8 cellular contexts compared by ENCODE assay signal in the genomic region with DNA sequence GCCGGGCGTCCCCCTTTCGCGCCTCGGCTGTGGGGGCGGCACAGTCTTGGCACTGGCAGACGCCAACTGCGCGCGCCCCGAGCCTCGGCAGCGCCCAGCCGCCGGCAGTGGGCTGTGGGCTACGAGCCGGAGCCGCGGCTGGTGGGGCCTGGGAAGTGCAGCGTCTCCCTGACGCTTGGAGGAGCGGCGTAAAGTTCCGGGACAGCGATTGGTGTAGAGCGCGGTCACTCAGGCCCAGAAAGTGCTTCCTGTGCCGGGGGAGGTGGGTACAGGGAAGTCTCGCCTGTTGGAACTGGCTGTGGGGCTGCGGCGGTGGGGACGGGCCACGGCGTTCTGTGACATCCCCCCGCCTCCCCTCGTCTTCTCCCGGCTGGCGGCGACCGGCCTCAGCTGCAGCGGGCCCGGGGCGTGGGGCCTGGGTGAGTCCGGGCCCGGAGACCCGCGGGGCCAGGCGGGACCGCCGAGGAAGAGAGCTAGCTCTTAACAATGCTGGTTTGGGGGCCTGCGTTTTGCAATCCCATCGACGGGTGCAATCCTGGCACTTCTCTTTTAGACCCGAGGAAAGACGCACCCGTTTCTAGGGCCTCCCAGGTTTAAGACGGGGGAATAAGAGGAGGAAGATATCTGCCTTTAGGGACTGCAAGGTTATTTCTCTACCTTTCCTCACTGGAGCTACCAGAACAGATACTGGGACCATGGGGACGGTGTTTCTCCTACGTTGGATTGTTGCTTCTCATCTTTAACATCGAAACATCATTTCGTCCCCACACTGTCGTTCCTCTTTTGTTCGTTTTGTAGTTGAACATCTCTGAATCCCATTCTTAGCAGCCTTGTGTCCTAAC. TPM values are rescaled to one million over a fixed set of nuclear protein-coding genes. Genes with fewer than 3 reads are reported as not detected.
A peak's percentile ranks its signal among the peaks of the same experiment; 100 is the strongest.
DNase-seq lines count a peak whose midpoint lies in the region; TF ChIP-seq lines count a peak whose summit lies in the region.

A gene (minus strand): TSS at position 157 of the 842 bp plus-strand sequence. CDS start 233 bp downstream, outside the sequence.
A gene (plus strand): TSS at position 265 of the 842 bp plus-strand sequence. CDS start 4,575 bp downstream, outside the sequence.

- H3F3A ChIP-seq in MM.1S (ENCODE audit: insufficient read depth, low read length): peaks cover 12% of the 10 kb centered on the region

- H3K36me3 Mint-ChIP-seq in neural crest cell (ENCODE audit: low read depth): peaks cover 4% of the 10 kb centered on the region

- peaks cover 32% of the 10 kb centered on the region for H3K4me1 Mint-ChIP-seq in neural crest cell

- peak within 1 kb of the TSS; percentile 95 for H3K4me2 ChIP-seq in MM.1S (ENCODE audit: low read depth, low read length)

- H3K4me3 ChIP-seq in HAP-1: peak within 1 kb of the TSS; percentile 55
- peak within 1 kb of the TSS; percentile 80 for H3K4me3 ChIP-seq in MM.1S (ENCODE audit: low read length)
- peak within 1 kb of the TSS; percentile 69 for H3K4me3 ChIP-seq in fibroblast of villous mesenchyme (ENCODE audit: low read depth, low read length)
- peak within 1 kb of the TSS; percentile 88 to 98 for H3K4me3 ChIP-seq in stomach smooth muscle (ENCODE audit: low read length in 2 of 2)

- peak within 1 kb of the TSS; percentile 92 for H2AFZ ChIP-seq in MM.1S (ENCODE audit: low read length)

- H3K9me2 ChIP-seq in MM.1S (replicated peaks; ENCODE audit: insufficient read depth, low read length): no peaks in the 10 kb centered on the region

- no peaks in the 10 kb centered on the region for H3K9me3 Mint-ChIP-seq in neural crest cell

- H3K9me3 ChIP-seq in HAP-1 (no peaks in the 10 kb centered on the region), MM.1S (replicated peaks; ENCODE audit: insufficient read depth, low read length) (no peaks in the 10 kb centered on the region), stomach smooth muscle (ENCODE audit: control insufficient read depth in 2 of 2, low read length in 2 of 2) (no peaks in the 10 kb centered on the region)

- H3K4me3 Mint-ChIP-seq in neural crest cell: peak within 1 kb of the TSS; percentile 92

- peaks cover 51% of the 10 kb centered on the region for H3K79me2 ChIP-seq in MM.1S (ENCODE audit: low read length)

- H3K27ac Mint-ChIP-seq in neural crest cell (ENCODE audit: unreplicated experiment): peak within 1 kb of the TSS; percentile 94

- no peaks in the 10 kb centered on the region for H3K27me3 Mint-ChIP-seq in neural crest cell (ENCODE audit: low read depth)

- peak within 1 kb of the TSS; percentile 83 for H3K9ac ChIP-seq in MM.1S (ENCODE audit: low read length)
- peak within 1 kb of the TSS; percentile 89 to 97 for H3K9ac ChIP-seq in stomach smooth muscle (ENCODE audit: low read length in 2 of 2)

- H3K27ac ChIP-seq in MM.1S (ENCODE audit: low read length) (peak within 1 kb of the TSS; percentile 61), stomach smooth muscle (ENCODE audit: low read length) (peak within 1 kb of the TSS; percentile 94)

- no peaks in the 10 kb centered on the region for H4K20me1 ChIP-seq in MM.1S (ENCODE audit: insufficient read depth, low read length)

- no peak for TF ChIP-seq CTCF in MM.1S (IDR thresholded peaks at IDR 0.05; ENCODE audit: low read length)
- TF ChIP-seq CTCF in fibroblast of villous mesenchyme (IDR thresholded peaks at IDR 0.05; ENCODE audit: insufficient read depth, low read depth, low read length): no peak
- TF ChIP-seq CTCF in neural crest cell (conservative IDR thresholded peaks at IDR 0.05): peak; percentile 36

- peaks cover 14% of the 10 kb centered on the region for H3K4me1 ChIP-seq in HAP-1
- H3K4me1 ChIP-seq in MM.1S (ENCODE audit: low read length): peaks cover 10% of the 10 kb centered on the region; the same call in 1 of the 2 replicates
- H3K4me1 ChIP-seq in stomach smooth muscle (ENCODE audit: control insufficient read depth, insufficient read depth, low read length): peaks cover 8% of the 10 kb centered on the region

- H3K36me3 ChIP-seq in HAP-1 (replicated peaks) (0 out of 2 replicates have a peak, but pooled peaks cover 3% of the 10 kb centered on the region), MM.1S (replicated peaks; ENCODE audit: insufficient read depth, low read length) (no peaks in the 10 kb centered on the region), stomach smooth muscle (ENCODE audit: control insufficient read depth in 2 of 2, insufficient read depth in 2 of 2, low read length in 2 of 2) (peaks cover 0 to 4% of the 10 kb centered on the region in 2 donors)

- H3K27me3 ChIP-seq in HAP-1 (ENCODE audit: low read depth): no peaks in the 10 kb centered on the region
- no peaks in the 10 kb centered on the region for H3K27me3 ChIP-seq in MM.1S (replicated peaks; ENCODE audit: insufficient read depth, low read length)
- no peaks in the 10 kb centered on the region for H3K27me3 ChIP-seq in stomach smooth muscle (ENCODE audit: control insufficient read depth in 1 of 2, insufficient read depth in 2 of 2, low read length in 2 of 2)

- in situ Hi-C loops in HAP-1 (cut with MboI; ENCODE audit: low sequenced_read_pairs): no loop called here

- peak; percentile 97 for DNase-seq in GDM1 (lab: John Stamatoyannopoulos, UW)
- DNase-seq in HAP-1 (ENCODE audit: low spot score in 2 of 2): peak; percentile 93 to 98
- peak; percentile 98 for DNase-seq in MM.1S
- DNase-seq in SIG-M5 (lab: John Stamatoyannopoulos, UW): peak; percentile 69
- DNase-seq in activated gamma-delta T cell treated with Interleukin-2 at 50 U/mL for 16 hours: peak; percentile 95
- DNase-seq in fibroblast of villous mesenchyme (ENCODE audit: low read depth): peak; percentile 99
- peak; percentile 94 for DNase-seq in neural crest cell (ENCODE audit: low read depth, low spot score)

RNA-seq across cellular contexts. Expression of the first gene that starts in this region (rescaled TPM):
- total RNA-seq in fibroblast of villous mesenchyme (19.3 and 30.2 TPM in 2 replicates), neural crest cell (17.4 and 23.4 TPM in 2 replicates)

RNA-seq across cellular contexts. Expression of the second gene that starts in this region (rescaled TPM):
- 59.9 and 69.1 TPM in 2 replicates for total RNA-seq in fibroblast of villous mesenchyme
- total RNA-seq in neural crest cell: 38.2 and 41.2 TPM in 2 replicates

Comparison
In these comparisons a context has a peak if more than half of its experiments do, and no peak if none do; other contexts are left out.
1. Peak in every context shown above with its lines: DNase-seq, H3K4me3 ChIP-seq and H3K27ac ChIP-seq.